19 cellular contexts compared by ENCODE assay signal in genomic region chr16:4687416-4687815, GRCh38. TPM values are rescaled to one million over a fixed set of nuclear protein-coding genes. Genes with fewer than 3 reads are reported as not detected.
A peak's percentile ranks its signal among the peaks of the same experiment; 100 is the strongest.
DNase-seq lines count a peak whose midpoint lies in the region; ATAC-seq and TF ChIP-seq lines count a peak whose summit lies in the region.
"Had no signal": no experiment of that assay in that cellular context is flagged by ENCODE, and none has a peak within 500 bp of the region (broad histone marks: within the 10 kb centered on the region; RNA-seq: fewer than 3 reads in every experiment).

No MANE protein-coding gene starts in this region.

- H3K4me3 Mint-ChIP-seq in natural killer cell treated with Interleukin-12 subunit alpha and Interleukin-12 subunit beta and Interleukin-15 and Interleukin-18, amount 100 ng/mL, for 72 hours: no peak overlapping the region
- H3K4me3 Mint-ChIP-seq in natural killer cell: no peak overlapping the region
- no peak overlapping the region for H3K4me3 Mint-ChIP-seq in stimulated activated naive B cell treated with anti-CD40 and anti-IgM and Interleukin-4, amounts not matched to agents 10 μg/mL and 1 μg/mL and 100 μg/mL, for 72 hours
- H3K4me3 Mint-ChIP-seq: H9, HFFc6 had no signal

- H2AFZ ChIP-seq in hepatocyte: no peak overlapping the region

- H3K4me3 ChIP-seq in HEK293 (ENCODE audit: low read depth, low read length) (no peak overlapping the region), hepatocyte (no peak overlapping the region)

- intact Hi-C loops in natural killer cell (cut with micrococcal nuclease): no loop called here

- H3K79me2 ChIP-seq in hepatocyte: no peaks in the 10 kb centered on the region

- no peak for ATAC-seq in natural killer cell treated with Interleukin-12 subunit alpha and Interleukin-12 subunit beta and Interleukin-15 and Interleukin-18, amount 100 ng/mL, for 72 hours
- ATAC-seq in natural killer cell: no peak
- no peak for ATAC-seq in stimulated activated naive B cell treated with anti-CD40 and anti-IgM and Interleukin-4, amounts not matched to agents 10 μg/mL and 1 μg/mL and 100 μg/mL, for 72 hours (replicated peaks)
- no peak for ATAC-seq in HG02973 (IDR thresholded peaks at IDR 0.05; ENCODE audit: unreplicated experiment)

- peaks cover 0 to 67% of the 10 kb centered on the region in 2 experiments; a peak in 1 of 3 replicates for H3K36me3 ChIP-seq in HEK293 (ENCODE audit: control insufficient read depth in 2 of 2, insufficient read depth in 1 of 2, low read length in 2 of 2)
- H3K36me3 ChIP-seq in hepatocyte (replicated peaks; ENCODE audit: insufficient read depth, low read depth): no peaks in the 10 kb centered on the region

- no peaks in the 10 kb centered on the region for H3K36me3 Mint-ChIP-seq in natural killer cell treated with Interleukin-12 subunit alpha and Interleukin-12 subunit beta and Interleukin-15 and Interleukin-18, amount 100 ng/mL, for 72 hours
- no peaks in the 10 kb centered on the region for H3K36me3 Mint-ChIP-seq in natural killer cell
- H3K36me3 Mint-ChIP-seq in stimulated activated naive B cell treated with anti-CD40 and anti-IgM and Interleukin-4, amounts not matched to agents 10 μg/mL and 1 μg/mL and 100 μg/mL, for 72 hours: peaks cover 30 to 46% of the 10 kb centered on the region in 2 donors

- POLR2A ChIA-PET in HEK293 (lab: Yijun Ruan, JAX): no interaction called here

- H3K4me1 ChIP-seq in HEK293 (ENCODE audit: control insufficient read depth, insufficient read depth, low read length): no peaks in the 10 kb centered on the region
- no peaks in the 10 kb centered on the region for H3K4me1 ChIP-seq in hepatocyte (ENCODE audit: insufficient read depth)

- H3K4me2 ChIP-seq in hepatocyte: no peak overlapping the region

- DNase-seq in natural killer cell treated with Interleukin-12 subunit alpha and Interleukin-12 subunit beta and Interleukin-15 and Interleukin-18, amount 100 ng/mL, for 72 hours (ENCODE audit: low spot score): peak; percentile 48
- DNase-seq in natural killer cell (no peak), hepatocyte (ENCODE audit: low spot score) (peak; percentile 2), NCI-H82 treated with DMSO at 0.1 percent for 48 hours (lab: John Stamatoyannopoulos, UW; ENCODE audit: unreplicated experiment) (no peak), KG1 (lab: John Stamatoyannopoulos, UW) (no peak)
- no peak for DNase-seq in stimulated activated naive B cell treated with anti-CD40 and anti-IgM and Interleukin-4, amounts not matched to agents 10 μg/mL and 1 μg/mL and 100 μg/mL, for 72 hours
- DNase-seq: H9, HFFc6, Kasumi-1, MV-4-11, NCI-H1105, NCI-H1436 treated with DMSO at 0.1 percent for 48 hours, NCI-H187 treated with DMSO at 0.1 percent for 48 hours, NCI-H2171 treated with DMSO at 0.1 percent for 48 hours, NCI-H345, NCI-H510A treated with DMSO at 0.1 percent for 48 hours had no signal

- CTCF ChIA-PET in HEK293 (lab: Yijun Ruan, JAX): no interaction called here

- H3K9me3 ChIP-seq in HEK293 (ENCODE audit: control insufficient read depth, insufficient read depth, low read depth, low read length) (no peaks in the 10 kb centered on the region), hepatocyte (ENCODE audit: low read depth) (no peaks in the 10 kb centered on the region)

- no peaks in the 10 kb centered on the region for H4K20me1 ChIP-seq in hepatocyte (ENCODE audit: insufficient read depth, poor library complexity, severe bottlenecking)

- H3K9me3 Mint-ChIP-seq in natural killer cell treated with Interleukin-12 subunit alpha and Interleukin-12 subunit beta and Interleukin-15 and Interleukin-18, amount 100 ng/mL, for 72 hours: no peaks in the 10 kb centered on the region
- no peaks in the 10 kb centered on the region for H3K9me3 Mint-ChIP-seq in natural killer cell
- H3K9me3 Mint-ChIP-seq in stimulated activated naive B cell treated with anti-CD40 and anti-IgM and Interleukin-4, amounts not matched to agents 10 μg/mL and 1 μg/mL and 100 μg/mL, for 72 hours: no peaks in the 10 kb centered on the region
- H3K9me3 Mint-ChIP-seq: H9, HFFc6 had no signal

- H3K27ac Mint-ChIP-seq in natural killer cell treated with Interleukin-12 subunit alpha and Interleukin-12 subunit beta and Interleukin-15 and Interleukin-18, amount 100 ng/mL, for 72 hours: no peak overlapping the region
- H3K27ac Mint-ChIP-seq in natural killer cell: no peak overlapping the region
- peak overlapping the region; percentile 63 for H3K27ac Mint-ChIP-seq in stimulated activated naive B cell treated with anti-CD40 and anti-IgM and Interleukin-4, amounts not matched to agents 10 μg/mL and 1 μg/mL and 100 μg/mL, for 72 hours
- H3K27ac Mint-ChIP-seq: HFFc6 had no signal

- H3K27me3 ChIP-seq in hepatocyte: no peaks in the 10 kb centered on the region

- H3K27ac ChIP-seq in HEK293 (ENCODE audit: extremely low read depth, low read depth, low read length): no peak overlapping the region
- no peak overlapping the region for H3K27ac ChIP-seq in hepatocyte

- TF ChIP-seq CTCF in natural killer cell (IDR thresholded peaks at IDR 0.05): no peak
- TF ChIP-seq CTCF in HEK293 (tag by site-specific recombination; IDR thresholded peaks at IDR 0.05): no peak
- TF ChIP-seq CTCF in hepatocyte (IDR thresholded peaks at IDR 0.05; ENCODE audit: poor library complexity): no peak

- no peaks in the 10 kb centered on the region for H3K27me3 Mint-ChIP-seq in natural killer cell treated with Interleukin-12 subunit alpha and Interleukin-12 subunit beta and Interleukin-15 and Interleukin-18, amount 100 ng/mL, for 72 hours
- H3K27me3 Mint-ChIP-seq in natural killer cell (ENCODE audit: low read depth in 2 of 2): no peaks in the 10 kb centered on the region
- no peaks in the 10 kb centered on the region for H3K27me3 Mint-ChIP-seq in stimulated activated naive B cell treated with anti-CD40 and anti-IgM and Interleukin-4, amounts not matched to agents 10 μg/mL and 1 μg/mL and 100 μg/mL, for 72 hours

- H3K4me1 Mint-ChIP-seq in natural killer cell treated with Interleukin-12 subunit alpha and Interleukin-12 subunit beta and Interleukin-15 and Interleukin-18, amount 100 ng/mL, for 72 hours (ENCODE audit: low read depth in 2 of 2): peaks cover 0 to 5% of the 10 kb centered on the region in 2 donors
- peaks cover 0 to 5% of the 10 kb centered on the region in 2 donors for H3K4me1 Mint-ChIP-seq in natural killer cell
- H3K4me1 Mint-ChIP-seq in stimulated activated naive B cell treated with anti-CD40 and anti-IgM and Interleukin-4, amounts not matched to agents 10 μg/mL and 1 μg/mL and 100 μg/mL, for 72 hours: peaks cover 11 to 18% of the 10 kb centered on the region in 2 donors

- WGBS in hepatocyte (ENCODE audit: low lambda C conversion rate, missing lambda C conversion rate): 93% methylated on average over 8 of the region's 8 CpGs

- H3K9me2 ChIP-seq in hepatocyte (replicated peaks; ENCODE audit: insufficient read depth): no peaks in the 10 kb centered on the region

TF ChIP-seq in HEK293, 187 proteins besides CTCF, POLR2A, EP300 and RAD21 (continues in another document):
- TF ChIP-seq ZNF214 (tag by site-specific recombination; IDR thresholded peaks at IDR 0.05; ENCODE audit: borderline replicate concordance) (no peak), KLF17 (tag by site-specific recombination; IDR thresholded peaks at IDR 0.05) (no peak), ZNF2 (tag by site-specific recombination; IDR thresholded peaks at IDR 0.05) (no peak), ZBTB8A (tag by site-specific recombination; IDR thresholded peaks at IDR 0.05) (no peak), ELK4 (IDR thresholded peaks at IDR 0.05; ENCODE audit: borderline replicate concordance, low read depth, low read length) (no peak), ZBTB7A (tag by site-specific recombination; IDR thresholded peaks at IDR 0.05; ENCODE audit: low read depth) (no peak)

RNA-seq across cellular contexts. Expression of gene NUDT16L1, which starts 5.9 kb away (rescaled TPM):
- 10 to 100 TPM; 37.3 to 57.0 TPM for total RNA-seq in natural killer cell treated with Interleukin-12 subunit alpha and Interleukin-12 subunit beta and Interleukin-15 and Interleukin-18, amount 100 ng/mL, for 72 hours
- total RNA-seq in natural killer cell (10 to 100 TPM; 30.8 to 39.1 (median 35.0) TPM), hepatocyte (40.4 and 54.8 TPM in 2 replicates)
- polyA plus RNA-seq in hepatocyte: 78.8 and 80.5 TPM in 2 replicates

RNA-seq across cellular contexts. Expression of gene ANKS3, which starts 46.7 kb away (rescaled TPM):
- 10 to 100 TPM; 19.0 to 39.1 TPM for total RNA-seq in natural killer cell treated with Interleukin-12 subunit alpha and Interleukin-12 subunit beta and Interleukin-15 and Interleukin-18, amount 100 ng/mL, for 72 hours
- total RNA-seq in natural killer cell (10 to 100 TPM; 19.7 to 20.8 (median 20.5) TPM), hepatocyte (17.4 and 18.5 TPM in 2 replicates)
- 11.7 and 14.8 TPM in 2 replicates for polyA plus RNA-seq in hepatocyte

RNA-seq across cellular contexts. Expression of gene DNAAF8, which starts 46.9 kb away (rescaled TPM):
- total RNA-seq in natural killer cell treated with Interleukin-12 subunit alpha and Interleukin-12 subunit beta and Interleukin-15 and Interleukin-18, amount 100 ng/mL, for 72 hours: under 1 TPM in 1 of 2 donors, not detected in 1; 0.53 TPM
- total RNA-seq in natural killer cell (under 1 TPM in 1 of 3 donors, not detected in 2; 0.54 TPM), hepatocyte (0.23 and 0.64 TPM in 2 replicates)
- 1.6 and 3.3 TPM in 2 replicates for polyA plus RNA-seq in hepatocyte
- total RNA-seq: G401 had no signal

Comparison
In these comparisons a context has a peak if more than half of its experiments do, and no peak if none do; other contexts are left out.
1. DNase-seq: peak in natural killer cell treated with Interleukin-12 subunit alpha and Interleukin-12 subunit beta and Interleukin-15 and Interleukin-18, amount 100 ng/mL, for 72 hours (single experiment) and hepatocyte (single experiment); none in natural killer cell (single experiment), stimulated activated naive B cell treated with anti-CD40 and anti-IgM and Interleukin-4, amounts not matched to agents 10 μg/mL and 1 μg/mL and 100 μg/mL, for 72 hours (single experiment), NCI-H82 treated with DMSO at 0.1 percent for 48 hours (single experiment) and KG1 (single experiment).